In the genomic region with DNA sequence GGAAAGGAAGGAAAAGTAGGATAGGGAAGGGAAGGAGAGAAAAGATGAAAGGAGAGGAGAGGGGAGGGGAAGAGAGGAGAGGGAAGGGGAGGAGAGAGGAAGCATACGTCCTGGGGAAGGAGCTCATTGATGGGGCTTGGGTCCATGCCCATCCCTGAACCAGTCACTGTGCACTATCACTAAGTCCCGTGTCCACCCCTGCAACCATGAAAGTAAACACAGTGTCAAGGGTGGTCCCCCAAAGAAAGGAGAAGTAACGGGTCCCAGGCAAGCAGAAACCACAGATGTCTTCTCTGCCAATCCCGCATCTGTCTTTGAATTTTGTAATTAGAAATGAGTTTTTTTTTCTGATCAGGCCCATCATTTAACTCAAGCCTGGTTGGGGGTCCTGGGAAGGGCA, we compare ENCODE assay signal across 25 cellular contexts. TPM values are rescaled to one million over a fixed set of nuclear protein-coding genes. Genes with fewer than 3 reads are reported as not detected.
"Had no signal": no experiment of that assay in that cellular context is flagged by ENCODE, and none has a peak within 500 bp of the region (broad histone marks: within the 10 kb centered on the region; RNA-seq: fewer than 3 reads in every experiment).

No MANE protein-coding gene starts in this region.

- H3K4me3 ChIP-seq: coronary artery, lower lobe of right lung, tibial artery had no signal

- H3K27ac Mint-ChIP-seq: activated CD4-positive, alpha-beta memory T cell treated with anti-CD3 and anti-CD28 coated beads for 36 hours; activated naive CD4-positive, alpha-beta T cell treated with anti-CD3 and anti-CD28 coated beads for 36 hours; activated naive CD8-positive, alpha-beta T cell treated with anti-CD3 and anti-CD28 coated beads, Interleukin-2, amount 10 ng/mL, durations not matched to agents 7 days and 5 days; activated T-cell treated with anti-CD3 and anti-CD28 coated beads, Interleukin-2, amount 50 U/mL, for 72 hours; naive B cell; stimulated activated naive CD8-positive, alpha-beta T cell treated with anti-CD3 and anti-CD28 coated beads, Interleukin-15, Interleukin-2, amounts not matched to agents 100 ng/mL and 50 ng/mL, for 24 hours had no signal

- H3K4me3 Mint-ChIP-seq: activated CD4-positive, alpha-beta memory T cell treated with anti-CD3 and anti-CD28 coated beads for 36 hours; activated naive CD4-positive, alpha-beta T cell treated with anti-CD3 and anti-CD28 coated beads for 36 hours; activated naive CD8-positive, alpha-beta T cell treated with anti-CD3 and anti-CD28 coated beads, Interleukin-2, amount 10 ng/mL, durations not matched to agents 7 days and 5 days; activated T-cell treated with anti-CD3 and anti-CD28 coated beads, Interleukin-2, amount 50 U/mL, for 72 hours; stimulated activated naive CD8-positive, alpha-beta T cell treated with anti-CD3 and anti-CD28 coated beads, Interleukin-15, Interleukin-2, amounts not matched to agents 100 ng/mL and 50 ng/mL, for 24 hours had no signal

- H3K36me3 ChIP-seq: heart right ventricle, lower lobe of right lung, tibial artery had no signal

- H3K9me3 ChIP-seq: heart right ventricle, lower lobe of right lung, tibial artery had no signal

- H3K27me3 ChIP-seq: heart right ventricle, tibial artery had no signal

- H3K9me3 Mint-ChIP-seq: activated CD4-positive, alpha-beta memory T cell treated with anti-CD3 and anti-CD28 coated beads for 36 hours; activated naive CD4-positive, alpha-beta T cell treated with anti-CD3 and anti-CD28 coated beads for 36 hours; activated naive CD8-positive, alpha-beta T cell treated with anti-CD3 and anti-CD28 coated beads, Interleukin-2, amount 10 ng/mL, durations not matched to agents 7 days and 5 days; activated T-cell treated with anti-CD3 and anti-CD28 coated beads, Interleukin-2, amount 50 U/mL, for 72 hours; stimulated activated naive CD8-positive, alpha-beta T cell treated with anti-CD3 and anti-CD28 coated beads, Interleukin-15, Interleukin-2, amounts not matched to agents 100 ng/mL and 50 ng/mL, for 24 hours had no signal

- H3K36me3 Mint-ChIP-seq: activated CD4-positive, alpha-beta memory T cell treated with anti-CD3 and anti-CD28 coated beads for 36 hours; activated naive CD8-positive, alpha-beta T cell treated with anti-CD3 and anti-CD28 coated beads, Interleukin-2, amount 10 ng/mL, durations not matched to agents 7 days and 5 days; naive B cell had no signal

- H3K9ac ChIP-seq: parathyroid adenoma had no signal

- DNase-seq: activated CD4-positive, alpha-beta memory T cell treated with anti-CD3 and anti-CD28 coated beads for 36 hours; activated CD4-positive, alpha-beta T cell treated with anti-CD3 and anti-CD28 coated beads for 48 hours; activated CD4-positive, CD25-positive, alpha-beta regulatory T cell; activated effector memory CD4-positive, alpha-beta T cell treated with Interleukin-2 at 50 U/mL for 16 hours; activated naive CD4-positive, alpha-beta T cell treated with anti-CD3 and anti-CD28 coated beads for 36 hours; activated naive CD8-positive, alpha-beta T cell treated with anti-CD3 and anti-CD28 coated beads, Interleukin-2, amount 10 ng/mL, durations not matched to agents 7 days and 5 days; activated T-cell treated with anti-CD3 and anti-CD28 coated beads, Interleukin-2, amount 50 U/mL, for 72 hours; amniotic stem cell; cerebellar nuclear complex; foreskin fibroblast; heart right ventricle; kidney; lower lobe of right lung; naive B cell; nucleus accumbens; right cardiac atrium; stimulated activated CD4-positive, alpha-beta T cell treated with anti-CD3 and anti-CD28 coated beads, Interleukin-12 subunit alpha, Interleukin-12 subunit beta, amount 100 ng/mL, for 4 hours; stimulated activated CD4-positive, alpha-beta T cell treated with anti-CD3 and anti-CD28 coated beads, Interleukin-4, amount 100 ng/mL, for 4 hours; T-helper 9 cell had no signal

- H3K27ac ChIP-seq: lower lobe of right lung, parathyroid adenoma, tibial artery had no signal

RNA-seq across cellular contexts. Expression of a gene that starts 55.2 kb away (rescaled TPM):
- total RNA-seq: activated CD4-positive, alpha-beta memory T cell treated with anti-CD3 and anti-CD28 coated beads for 36 hours; activated naive CD4-positive, alpha-beta T cell treated with anti-CD3 and anti-CD28 coated beads for 36 hours; activated naive CD8-positive, alpha-beta T cell treated with anti-CD3 and anti-CD28 coated beads, Interleukin-2, amount 10 ng/mL, durations not matched to agents 7 days and 5 days; activated T-cell treated with anti-CD3 and anti-CD28 coated beads, Interleukin-2, amount 50 U/mL, for 72 hours; bronchial epithelial cell had no signal
- polyA plus RNA-seq: fibroblast of lung had no signal
